9 cellular contexts compared by ENCODE assay signal in the genomic region with DNA sequence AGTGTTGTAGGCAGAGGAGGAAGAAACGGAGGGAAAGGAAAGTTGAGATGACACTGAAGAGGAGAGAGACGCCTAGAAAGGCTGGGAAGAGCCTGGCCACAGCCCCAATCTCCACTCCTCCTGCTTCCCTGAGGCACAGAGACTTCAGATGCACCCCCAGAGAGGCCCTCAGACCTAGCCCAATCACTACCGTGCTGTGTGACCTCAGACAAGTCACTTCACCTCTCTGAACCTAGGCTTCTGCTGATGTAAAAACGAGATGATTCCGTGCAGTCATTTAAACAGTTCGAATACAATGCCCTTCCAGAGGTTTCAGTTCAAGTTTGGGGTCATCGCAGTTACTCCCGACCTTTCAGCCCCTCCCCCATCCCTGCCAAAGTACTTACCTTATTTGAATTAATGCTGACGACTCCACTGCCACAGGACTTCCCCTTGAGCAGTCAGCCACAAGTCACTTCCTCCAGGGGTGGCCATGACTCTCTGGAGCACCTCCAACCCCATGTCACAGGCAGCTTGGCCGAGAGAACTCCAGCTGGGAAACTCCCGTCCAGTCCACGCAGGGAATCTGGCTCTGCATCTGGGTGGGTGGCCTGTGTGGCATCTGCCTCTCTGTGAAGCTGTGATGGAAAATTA.
DNase-seq lines count a peak whose midpoint lies in the region; ATAC-seq and TF ChIP-seq lines count a peak whose summit lies in the region.
"Had no signal": no experiment of that assay in that cellular context is flagged by ENCODE, and none has a peak within 500 bp of the region (broad histone marks: within the 10 kb centered on the region; RNA-seq: fewer than 3 reads in every experiment).

No MANE protein-coding gene starts in this region.

- in situ Hi-C loops in GM13976 (cut with MboI; ENCODE audit: low sequenced_read_pairs, unreplicated experiment): no loop called here

- H3K27me3 ChIP-seq in neutrophil: peaks cover 6% of the 10 kb centered on the region

- no peaks in the 10 kb centered on the region for H3K36me3 Mint-ChIP-seq in activated T-cell treated with anti-CD3 and anti-CD28 coated beads, Interleukin-2, amount 50 U/mL, for 72 hours (ENCODE audit: insufficient read depth in 2 of 2)

- DNase-seq in GM13976 (ENCODE audit: low spot score) (peak; percentile 59), NCI-H1105 (lab: John Stamatoyannopoulos, UW) (no peak)
- DNase-seq in activated T-cell treated with anti-CD3 and anti-CD28 coated beads, Interleukin-2, amount 50 U/mL, for 72 hours: peak; percentile 43 to 47
- DNase-seq in effector CD8-positive, alpha-beta T cell (lab: John Stamatoyannopoulos, UW): no peak
- DNase-seq: NCI-H2081 had no signal

- H3K9me3 Mint-ChIP-seq in activated T-cell treated with anti-CD3 and anti-CD28 coated beads, Interleukin-2, amount 50 U/mL, for 72 hours: no peaks in the 10 kb centered on the region

- no peak overlapping the region for H3K27ac Mint-ChIP-seq in activated T-cell treated with anti-CD3 and anti-CD28 coated beads, Interleukin-2, amount 50 U/mL, for 72 hours

- peak overlapping the region; percentile 13 to 67 for H3K4me3 Mint-ChIP-seq in activated T-cell treated with anti-CD3 and anti-CD28 coated beads, Interleukin-2, amount 50 U/mL, for 72 hours

- H3K4me1 Mint-ChIP-seq in activated T-cell treated with anti-CD3 and anti-CD28 coated beads, Interleukin-2, amount 50 U/mL, for 72 hours (ENCODE audit: low read depth): peaks cover 63% of the 10 kb centered on the region

- H3K4me1 ChIP-seq in neutrophil (ENCODE audit: control insufficient read depth in 1 of 2, insufficient read depth in 1 of 2, low read depth in 1 of 2, low read length in 1 of 2): peaks cover 26 to 33% of the 10 kb centered on the region in 2 experiments

- TF ChIP-seq CTCF in GM13976 (IDR thresholded peaks at IDR 0.05; ENCODE audit: borderline replicate concordance, control extremely low read depth, extremely low read depth, insufficient read depth, missing control alignments) (no peak), neutrophil (IDR thresholded peaks at IDR 0.05) (peak; percentile 12)

- peak overlapping the region; percentile 63 for H3K27ac ChIP-seq in neutrophil

- no peaks in the 10 kb centered on the region for H3K36me3 ChIP-seq in neutrophil

- H3K4me3 ChIP-seq in neutrophil (ENCODE audit: low read depth in 1 of 2, low read length in 1 of 2): no peak overlapping the region

- no peaks in the 10 kb centered on the region for H3K9me3 ChIP-seq in neutrophil

- peaks cover 6% of the 10 kb centered on the region for H3K27me3 Mint-ChIP-seq in activated T-cell treated with anti-CD3 and anti-CD28 coated beads, Interleukin-2, amount 50 U/mL, for 72 hours (ENCODE audit: low read depth)

- peak; percentile 38 for ATAC-seq in HG03571 (IDR thresholded peaks at IDR 0.05; ENCODE audit: unreplicated experiment)
- ATAC-seq in activated T-cell treated with anti-CD3 and anti-CD28 coated beads, Interleukin-2, amount 50 U/mL, for 72 hours (replicated peaks in 1 of 2): peak; percentile 43 to 61
- ATAC-seq in GM18517 (IDR thresholded peaks at IDR 0.05; ENCODE audit: unreplicated experiment): no peak
- ATAC-seq in GM19463 (IDR thresholded peaks at IDR 0.05; ENCODE audit: unreplicated experiment): no peak

Comparison
In these comparisons a context has a peak if more than half of its experiments do, and no peak if none do; other contexts are left out.
1. DNase-seq: peak in GM13976 (single experiment) and activated T-cell treated with anti-CD3 and anti-CD28 coated beads, Interleukin-2, amount 50 U/mL, for 72 hours (2 of 2); none in NCI-H1105 (single experiment) and effector CD8-positive, alpha-beta T cell (single experiment).
2. ATAC-seq: peak in HG03571 (single experiment) and activated T-cell treated with anti-CD3 and anti-CD28 coated beads, Interleukin-2, amount 50 U/mL, for 72 hours (2 of 2); none in GM18517 (single experiment) and GM19463 (single experiment).